ENCODE assay signal across 31 cellular contexts in the genomic region with DNA sequence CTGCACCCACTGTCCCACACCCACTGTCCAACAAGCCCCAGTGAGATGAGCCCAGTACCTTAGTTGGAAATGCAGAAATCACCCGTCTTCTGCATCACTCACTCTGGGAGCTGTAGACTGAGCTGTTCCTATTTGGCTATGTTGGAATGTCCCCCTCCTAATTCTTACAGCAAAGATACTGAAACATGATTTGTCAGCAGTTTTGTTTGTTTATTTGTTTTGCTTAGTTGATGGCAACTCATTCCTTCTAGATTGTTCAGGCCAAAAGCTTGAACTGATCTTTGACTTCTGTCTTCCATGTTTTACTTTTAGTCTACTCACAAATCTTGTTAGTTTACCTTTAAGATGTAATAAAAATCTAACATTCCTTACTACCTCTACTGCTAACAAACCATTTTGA.
"Had no signal": no experiment of that assay in that cellular context is flagged by ENCODE, and none has a peak within 500 bp of the region (broad histone marks: within the 10 kb centered on the region; RNA-seq: fewer than 3 reads in every experiment).

No MANE protein-coding gene starts in this region.

- H3K9me3 ChIP-seq: ovary, suprapubic skin, testis, tibial artery, upper lobe of right lung, uterus had no signal

- DNase-seq: natural killer cell; occipital lobe; ovary; posterior cingulate gyrus; psoas muscle; spleen; stimulated activated CD4-positive, alpha-beta T cell treated with anti-CD3 and anti-CD28 coated beads, Interleukin-12 subunit alpha, Interleukin-12 subunit beta, amount 100 ng/mL, for 4 hours; stimulated activated CD4-positive, alpha-beta T cell treated with anti-CD3 and anti-CD28 coated beads, Interleukin-1b, Interleukin-23, amount 100 ng/mL, for 48 hours; stimulated activated CD4-positive, alpha-beta T cell treated with anti-CD3 and anti-CD28 coated beads, Interleukin-4, amount 100 ng/mL, for 1 hour; stimulated activated CD4-positive, alpha-beta T cell treated with anti-CD3 and anti-CD28 coated beads, Interleukin-4, amount 100 ng/mL, for 4 hours; stimulated activated CD8-positive, alpha-beta memory T cell treated with anti-CD3 and anti-CD28 coated beads, Interleukin-4, amount 100 ng/mL, for 48 hours; stimulated activated naive CD4-positive, alpha-beta T cell; stimulated activated naive CD8-positive, alpha-beta T cell treated with anti-CD3 and anti-CD28 coated beads, Interleukin-15, amount 100 ng/mL, for 72 hours; stimulated activated naive CD8-positive, alpha-beta T cell treated with anti-CD3 and anti-CD28 coated beads, Interleukin-15, Interleukin-2, amounts not matched to agents 100 U/mL and 50 U/mL, for 24 hours; substantia nigra; testis; tibial artery; transverse colon; upper lobe of right lung; uterus had no signal

- H3K27ac Mint-ChIP-seq: natural killer cell; nephron; neural progenitor cell; progenitor cell of endocrine pancreas; stimulated activated memory B cell treated with anti-CD40 and anti-IgM and Interleukin-4, amounts not matched to agents 10 μg/mL and 1 μg/mL and 100 μg/mL, for 72 hours; stimulated activated naive CD8-positive, alpha-beta T cell treated with anti-CD3 and anti-CD28 coated beads, Interleukin-15, amount 100 ng/mL, for 72 hours; type B pancreatic cell had no signal

- H3K27me3 Mint-ChIP-seq: progenitor cell of endocrine pancreas; stimulated activated memory B cell treated with anti-CD40 and anti-IgM and Interleukin-4, amounts not matched to agents 10 μg/mL and 1 μg/mL and 100 μg/mL, for 72 hours; stimulated activated naive CD8-positive, alpha-beta T cell treated with anti-CD3 and anti-CD28 coated beads, Interleukin-15, amount 100 ng/mL, for 72 hours; type B pancreatic cell had no signal

- H3K4me1 Mint-ChIP-seq: natural killer cell; nephron; neural progenitor cell; stimulated activated memory B cell treated with anti-CD40 and anti-IgM and Interleukin-4, amounts not matched to agents 10 μg/mL and 1 μg/mL and 100 μg/mL, for 72 hours; stimulated activated naive CD8-positive, alpha-beta T cell treated with anti-CD3 and anti-CD28 coated beads, Interleukin-15, amount 100 ng/mL, for 72 hours had no signal

- H3K9me3 Mint-ChIP-seq: type B pancreatic cell had no signal

- H3K4me2 ChIP-seq: neural progenitor cell, smooth muscle cell had no signal

- H2AFZ ChIP-seq: neural progenitor cell, parathyroid adenoma had no signal

- H3K4me1 ChIP-seq: neural progenitor cell, parathyroid adenoma, psoas muscle, spleen, suprapubic skin, testis, tibial artery, transverse colon, upper lobe of right lung, uterus had no signal

- H3K27ac ChIP-seq: neural progenitor cell, ovary, parathyroid adenoma, psoas muscle, skin epidermis, spleen, suprapubic skin, testis, tibial artery, transverse colon, upper lobe of right lung, uterus had no signal

- H3K36me3 Mint-ChIP-seq: neural progenitor cell; stimulated activated memory B cell treated with anti-CD40 and anti-IgM and Interleukin-4, amounts not matched to agents 10 μg/mL and 1 μg/mL and 100 μg/mL, for 72 hours; type B pancreatic cell had no signal

- H3K4me3 Mint-ChIP-seq: natural killer cell; nephron; neural progenitor cell; stimulated activated memory B cell treated with anti-CD40 and anti-IgM and Interleukin-4, amounts not matched to agents 10 μg/mL and 1 μg/mL and 100 μg/mL, for 72 hours; stimulated activated naive CD8-positive, alpha-beta T cell treated with anti-CD3 and anti-CD28 coated beads, Interleukin-15, amount 100 ng/mL, for 72 hours; type B pancreatic cell had no signal

- H3K9ac ChIP-seq: neural progenitor cell, parathyroid adenoma had no signal

- H3K4me3 ChIP-seq: neural progenitor cell, ovary, psoas muscle, skin epidermis, smooth muscle cell, spleen, suprapubic skin, testis, tibial artery, transverse colon, upper lobe of right lung, uterus had no signal

- H3K36me3 ChIP-seq: neural progenitor cell, ovary, spleen, suprapubic skin, tibial artery, transverse colon, upper lobe of right lung, uterus had no signal

- ATAC-seq: natural killer cell; psoas muscle; right cardiac atrium; sciatic nerve; stimulated activated memory B cell treated with anti-CD40 and anti-IgM and Interleukin-4, amounts not matched to agents 10 μg/mL and 1 μg/mL and 100 μg/mL, for 72 hours; stimulated activated naive CD8-positive, alpha-beta T cell treated with anti-CD3 and anti-CD28 coated beads, Interleukin-15, amount 100 ng/mL, for 72 hours; stimulated activated naive CD8-positive, alpha-beta T cell treated with anti-CD3 and anti-CD28 coated beads, Interleukin-15, Interleukin-2, amounts not matched to agents 100 U/mL and 50 U/mL, for 24 hours; upper lobe of right lung had no signal

- H3K27me3 ChIP-seq: neural progenitor cell, ovary, spleen, suprapubic skin, testis, tibial artery, transverse colon, upper lobe of right lung, uterus had no signal
